1 cellular context compared by ENCODE assay signal in the genomic region with DNA sequence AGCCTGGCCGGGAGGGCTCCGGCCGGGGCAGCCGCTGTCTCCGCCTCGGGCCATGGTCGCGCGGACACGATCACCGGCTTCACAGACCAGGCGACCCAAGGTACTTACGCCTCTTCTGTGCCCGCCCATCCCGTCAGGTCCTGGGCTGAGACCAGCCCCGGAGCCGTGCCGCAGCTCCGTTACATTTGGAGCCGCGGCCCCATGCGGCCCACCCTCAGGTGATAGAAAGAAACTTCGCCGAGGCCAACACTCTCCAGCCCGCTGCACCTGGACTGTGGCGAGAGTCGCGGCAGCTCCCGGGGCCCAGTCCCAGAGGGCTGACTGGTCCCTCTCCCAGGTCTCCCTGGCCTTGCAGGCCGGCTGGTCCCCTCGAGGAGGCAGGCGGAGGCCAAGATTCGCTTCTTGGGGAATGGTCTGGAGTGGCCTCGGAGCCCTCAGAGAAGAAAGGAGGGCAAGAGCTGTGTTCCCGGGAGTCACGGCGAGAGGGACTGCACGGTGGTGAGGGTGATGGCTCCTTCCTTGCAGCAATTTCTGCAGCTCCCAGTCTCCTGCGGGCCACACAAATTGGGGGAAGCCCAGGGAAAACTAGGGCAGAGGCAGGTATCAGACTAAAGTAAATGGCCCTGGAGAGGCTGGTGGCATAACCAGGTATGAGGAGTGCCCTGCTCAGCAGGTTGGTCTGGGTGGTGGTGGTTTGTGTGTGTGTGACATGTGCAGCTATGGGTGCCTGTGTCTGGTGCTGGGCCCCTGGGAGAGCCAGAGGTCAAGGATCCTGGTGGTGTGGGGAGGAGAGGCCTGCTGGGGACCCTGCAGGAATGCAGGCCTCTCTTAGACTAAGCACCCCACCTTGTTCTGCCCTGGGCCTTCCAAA.
A peak's percentile ranks its signal among the peaks of the same experiment; 100 is the strongest.
TF ChIP-seq lines count a peak whose summit lies in the region.

No MANE protein-coding gene starts in this region.

TF ChIP-seq in HepG2, 621 proteins besides CTCF, POLR2A, EP300 and RAD21 (continued from another document and continues in another):
- TF ChIP-seq, protein P1, sequence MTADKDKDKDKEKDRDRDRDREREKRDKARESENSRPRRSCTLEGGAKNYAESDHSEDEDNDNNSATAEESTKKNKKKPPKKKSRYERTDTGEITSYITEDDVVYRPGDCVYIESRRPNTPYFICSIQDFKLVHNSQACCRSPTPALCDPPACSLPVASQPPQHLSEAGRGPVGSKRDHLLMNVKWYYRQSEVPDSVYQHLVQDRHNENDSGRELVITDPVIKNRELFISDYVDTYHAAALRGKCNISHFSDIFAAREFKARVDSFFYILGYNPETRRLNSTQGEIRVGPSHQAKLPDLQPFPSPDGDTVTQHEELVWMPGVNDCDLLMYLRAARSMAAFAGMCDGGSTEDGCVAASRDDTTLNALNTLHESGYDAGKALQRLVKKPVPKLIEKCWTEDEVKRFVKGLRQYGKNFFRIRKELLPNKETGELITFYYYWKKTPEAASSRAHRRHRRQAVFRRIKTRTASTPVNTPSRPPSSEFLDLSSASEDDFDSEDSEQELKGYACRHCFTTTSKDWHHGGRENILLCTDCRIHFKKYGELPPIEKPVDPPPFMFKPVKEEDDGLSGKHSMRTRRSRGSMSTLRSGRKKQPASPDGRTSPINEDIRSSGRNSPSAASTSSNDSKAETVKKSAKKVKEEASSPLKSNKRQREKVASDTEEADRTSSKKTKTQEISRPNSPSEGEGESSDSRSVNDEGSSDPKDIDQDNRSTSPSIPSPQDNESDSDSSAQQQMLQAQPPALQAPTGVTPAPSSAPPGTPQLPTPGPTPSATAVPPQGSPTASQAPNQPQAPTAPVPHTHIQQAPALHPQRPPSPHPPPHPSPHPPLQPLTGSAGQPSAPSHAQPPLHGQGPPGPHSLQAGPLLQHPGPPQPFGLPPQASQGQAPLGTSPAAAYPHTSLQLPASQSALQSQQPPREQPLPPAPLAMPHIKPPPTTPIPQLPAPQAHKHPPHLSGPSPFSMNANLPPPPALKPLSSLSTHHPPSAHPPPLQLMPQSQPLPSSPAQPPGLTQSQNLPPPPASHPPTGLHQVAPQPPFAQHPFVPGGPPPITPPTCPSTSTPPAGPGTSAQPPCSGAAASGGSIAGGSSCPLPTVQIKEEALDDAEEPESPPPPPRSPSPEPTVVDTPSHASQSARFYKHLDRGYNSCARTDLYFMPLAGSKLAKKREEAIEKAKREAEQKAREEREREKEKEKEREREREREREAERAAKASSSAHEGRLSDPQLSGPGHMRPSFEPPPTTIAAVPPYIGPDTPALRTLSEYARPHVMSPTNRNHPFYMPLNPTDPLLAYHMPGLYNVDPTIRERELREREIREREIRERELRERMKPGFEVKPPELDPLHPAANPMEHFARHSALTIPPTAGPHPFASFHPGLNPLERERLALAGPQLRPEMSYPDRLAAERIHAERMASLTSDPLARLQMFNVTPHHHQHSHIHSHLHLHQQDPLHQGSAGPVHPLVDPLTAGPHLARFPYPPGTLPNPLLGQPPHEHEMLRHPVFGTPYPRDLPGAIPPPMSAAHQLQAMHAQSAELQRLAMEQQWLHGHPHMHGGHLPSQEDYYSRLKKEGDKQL (CRISPR knock-in tag; IDR thresholded peaks at IDR 0.05; ENCODE audit: low read depth): 0 out of 2 replicates have a peak, but pooled peaks have one; percentile 15
- TF ChIP-seq, protein P2, sequence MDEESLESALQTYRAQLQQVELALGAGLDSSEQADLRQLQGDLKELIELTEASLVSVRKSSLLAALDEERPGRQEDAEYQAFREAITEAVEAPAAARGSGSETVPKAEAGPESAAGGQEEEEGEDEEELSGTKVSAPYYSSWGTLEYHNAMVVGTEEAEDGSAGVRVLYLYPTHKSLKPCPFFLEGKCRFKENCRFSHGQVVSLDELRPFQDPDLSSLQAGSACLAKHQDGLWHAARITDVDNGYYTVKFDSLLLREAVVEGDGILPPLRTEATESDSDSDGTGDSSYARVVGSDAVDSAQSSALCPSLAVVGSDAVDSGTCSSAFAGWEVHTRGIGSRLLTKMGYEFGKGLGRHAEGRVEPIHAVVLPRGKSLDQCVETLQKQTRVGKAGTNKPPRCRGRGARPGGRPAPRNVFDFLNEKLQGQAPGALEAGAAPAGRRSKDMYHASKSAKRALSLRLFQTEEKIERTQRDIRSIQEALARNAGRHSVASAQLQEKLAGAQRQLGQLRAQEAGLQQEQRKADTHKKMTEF (CRISPR knock-in tag; IDR thresholded peaks at IDR 0.05): no peak
- TF ChIP-seq ZNF556 (CRISPR knock-in tag; IDR thresholded peaks at IDR 0.05; ENCODE audit: borderline replicate concordance): 0 out of 2 replicates have a peak, but pooled peaks have one; percentile 11
- TF ChIP-seq NFATC3 (CRISPR knock-in tag; IDR thresholded peaks at IDR 0.05): no peak
- TF ChIP-seq, protein P3, sequence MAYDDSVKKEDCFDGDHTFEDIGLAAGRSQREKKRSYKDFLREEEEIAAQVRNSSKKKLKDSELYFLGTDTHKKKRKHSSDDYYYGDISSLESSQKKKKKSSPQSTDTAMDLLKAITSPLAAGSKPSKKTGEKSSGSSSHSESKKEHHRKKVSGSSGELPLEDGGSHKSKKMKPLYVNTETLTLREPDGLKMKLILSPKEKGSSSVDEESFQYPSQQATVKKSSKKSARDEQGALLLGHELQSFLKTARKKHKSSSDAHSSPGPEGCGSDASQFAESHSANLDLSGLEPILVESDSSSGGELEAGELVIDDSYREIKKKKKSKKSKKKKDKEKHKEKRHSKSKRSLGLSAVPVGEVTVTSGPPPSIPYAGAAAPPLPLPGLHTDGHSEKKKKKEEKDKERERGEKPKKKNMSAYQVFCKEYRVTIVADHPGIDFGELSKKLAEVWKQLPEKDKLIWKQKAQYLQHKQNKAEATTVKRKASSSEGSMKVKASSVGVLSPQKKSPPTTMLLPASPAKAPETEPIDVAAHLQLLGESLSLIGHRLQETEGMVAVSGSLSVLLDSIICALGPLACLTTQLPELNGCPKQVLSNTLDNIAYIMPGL (CRISPR knock-in tag; IDR thresholded peaks at IDR 0.05; ENCODE audit: borderline replicate concordance in 1 of 2, low read depth in 1 of 2): peak; percentile 58 to 72; a peak in 2 of 4 replicates
- no peak for TF ChIP-seq FOXK2 (IDR thresholded peaks at IDR 0.05)
- TF ChIP-seq RBM22 (optimal IDR thresholded peaks at IDR 0.05; ENCODE audit: low read length): no peak
- peak; percentile 49; the same call in 1 of the 2 replicates for TF ChIP-seq PAX8 (CRISPR knock-in tag; IDR thresholded peaks at IDR 0.05; ENCODE audit: borderline replicate concordance)
- no peak for TF ChIP-seq TMF1 (CRISPR knock-in tag; IDR thresholded peaks at IDR 0.05; ENCODE audit: low read depth)
- no peak for TF ChIP-seq SUZ12 (IDR thresholded peaks at IDR 0.05; ENCODE audit: low read depth, low read length)
- TF ChIP-seq ZNF549 (CRISPR knock-in tag; IDR thresholded peaks at IDR 0.05): no peak
- no peak for TF ChIP-seq SP2 (CRISPR knock-in tag; IDR thresholded peaks at IDR 0.05)
- no peak for TF ChIP-seq SP5 (CRISPR knock-in tag; IDR thresholded peaks at IDR 0.05; ENCODE audit: borderline replicate concordance, low read depth)
- peak; percentile 17; the same call in 1 of the 2 replicates for TF ChIP-seq REPIN1 (CRISPR knock-in tag; IDR thresholded peaks at IDR 0.05; ENCODE audit: borderline replicate concordance, low read depth)
- 0 out of 2 replicates have a peak, but pooled peaks have one; percentile 32 for TF ChIP-seq IRX3 (CRISPR knock-in tag; IDR thresholded peaks at IDR 0.05; ENCODE audit: borderline replicate concordance, low read depth)
- TF ChIP-seq ZNF775 (CRISPR knock-in tag; IDR thresholded peaks at IDR 0.05; ENCODE audit: borderline replicate concordance): no peak
- TF ChIP-seq NONO (IDR thresholded peaks at IDR 0.05): no peak
- TF ChIP-seq NONO (CRISPR knock-in tag; conservative IDR thresholded peaks at IDR 0.05): peak; percentile 55; the same call in 1 of the 2 replicates
- no peak for TF ChIP-seq SOX5 (CRISPR knock-in tag; IDR thresholded peaks at IDR 0.05; ENCODE audit: borderline replicate concordance)
- TF ChIP-seq, protein P4, sequence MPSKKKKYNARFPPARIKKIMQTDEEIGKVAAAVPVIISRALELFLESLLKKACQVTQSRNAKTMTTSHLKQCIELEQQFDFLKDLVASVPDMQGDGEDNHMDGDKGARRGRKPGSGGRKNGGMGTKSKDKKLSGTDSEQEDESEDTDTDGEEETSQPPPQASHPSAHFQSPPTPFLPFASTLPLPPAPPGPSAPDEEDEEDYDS (CRISPR knock-in tag; IDR thresholded peaks at IDR 0.05): no peak
- TF ChIP-seq, protein P5, sequence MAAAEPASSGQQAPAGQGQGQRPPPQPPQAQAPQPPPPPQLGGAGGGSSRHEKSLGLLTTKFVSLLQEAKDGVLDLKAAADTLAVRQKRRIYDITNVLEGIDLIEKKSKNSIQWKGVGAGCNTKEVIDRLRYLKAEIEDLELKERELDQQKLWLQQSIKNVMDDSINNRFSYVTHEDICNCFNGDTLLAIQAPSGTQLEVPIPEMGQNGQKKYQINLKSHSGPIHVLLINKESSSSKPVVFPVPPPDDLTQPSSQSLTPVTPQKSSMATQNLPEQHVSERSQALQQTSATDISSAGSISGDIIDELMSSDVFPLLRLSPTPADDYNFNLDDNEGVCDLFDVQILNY (CRISPR knock-in tag; conservative IDR thresholded peaks at IDR 0.05): no peak
- TF ChIP-seq, protein P6, sequence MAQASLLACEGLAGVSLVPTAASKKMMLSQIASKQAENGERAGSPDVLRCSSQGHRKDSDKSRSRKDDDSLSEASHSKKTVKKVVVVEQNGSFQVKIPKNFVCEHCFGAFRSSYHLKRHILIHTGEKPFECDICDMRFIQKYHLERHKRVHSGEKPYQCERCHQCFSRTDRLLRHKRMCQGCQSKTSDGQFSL (CRISPR knock-in tag; IDR thresholded peaks at IDR 0.05): no peak
- no peak for TF ChIP-seq ZNF335 (CRISPR knock-in tag; IDR thresholded peaks at IDR 0.05)
- TF ChIP-seq ESRRA (CRISPR knock-in tag; IDR thresholded peaks at IDR 0.05; ENCODE audit: low read depth): 0 out of 2 replicates have a peak, but pooled peaks have one; percentile 34
- TF ChIP-seq, protein P7, sequence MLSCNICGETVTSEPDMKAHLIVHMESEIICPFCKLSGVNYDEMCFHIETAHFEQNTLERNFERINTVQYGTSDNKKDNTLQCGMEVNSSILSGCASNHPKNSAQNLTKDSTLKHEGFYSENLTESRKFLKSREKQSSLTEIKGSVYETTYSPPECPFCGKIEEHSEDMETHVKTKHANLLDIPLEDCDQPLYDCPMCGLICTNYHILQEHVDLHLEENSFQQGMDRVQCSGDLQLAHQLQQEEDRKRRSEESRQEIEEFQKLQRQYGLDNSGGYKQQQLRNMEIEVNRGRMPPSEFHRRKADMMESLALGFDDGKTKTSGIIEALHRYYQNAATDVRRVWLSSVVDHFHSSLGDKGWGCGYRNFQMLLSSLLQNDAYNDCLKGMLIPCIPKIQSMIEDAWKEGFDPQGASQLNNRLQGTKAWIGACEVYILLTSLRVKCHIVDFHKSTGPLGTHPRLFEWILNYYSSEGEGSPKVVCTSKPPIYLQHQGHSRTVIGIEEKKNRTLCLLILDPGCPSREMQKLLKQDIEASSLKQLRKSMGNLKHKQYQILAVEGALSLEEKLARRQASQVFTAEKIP (CRISPR knock-in tag; IDR thresholded peaks at IDR 0.05; ENCODE audit: borderline replicate concordance): no peak
- 0 out of 2 replicates have a peak, but pooled peaks have one; percentile 25 for TF ChIP-seq ZNF317 (CRISPR knock-in tag; IDR thresholded peaks at IDR 0.05)
- TF ChIP-seq ZIK1 (CRISPR knock-in tag; IDR thresholded peaks at IDR 0.05; ENCODE audit: borderline replicate concordance, low read depth): 0 out of 2 replicates have a peak, but pooled peaks have one; percentile 67
- no peak for TF ChIP-seq NFKB2 (CRISPR knock-in tag; IDR thresholded peaks at IDR 0.05; ENCODE audit: borderline replicate concordance)
- no peak for TF ChIP-seq ZNF839 (CRISPR knock-in tag; IDR thresholded peaks at IDR 0.05; ENCODE audit: borderline replicate concordance)
- TF ChIP-seq, protein P8, sequence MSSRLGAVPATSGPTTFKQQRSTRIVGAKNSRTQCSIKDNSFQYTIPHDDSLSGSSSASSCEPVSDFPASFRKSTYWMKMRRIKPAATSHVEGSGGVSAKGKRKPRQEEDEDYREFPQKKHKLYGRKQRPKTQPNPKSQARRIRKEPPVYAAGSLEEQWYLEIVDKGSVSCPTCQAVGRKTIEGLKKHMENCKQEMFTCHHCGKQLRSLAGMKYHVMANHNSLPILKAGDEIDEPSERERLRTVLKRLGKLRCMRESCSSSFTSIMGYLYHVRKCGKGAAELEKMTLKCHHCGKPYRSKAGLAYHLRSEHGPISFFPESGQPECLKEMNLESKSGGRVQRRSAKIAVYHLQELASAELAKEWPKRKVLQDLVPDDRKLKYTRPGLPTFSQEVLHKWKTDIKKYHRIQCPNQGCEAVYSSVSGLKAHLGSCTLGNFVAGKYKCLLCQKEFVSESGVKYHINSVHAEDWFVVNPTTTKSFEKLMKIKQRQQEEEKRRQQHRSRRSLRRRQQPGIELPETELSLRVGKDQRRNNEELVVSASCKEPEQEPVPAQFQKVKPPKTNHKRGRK (CRISPR knock-in tag; IDR thresholded peaks at IDR 0.05): no peak
- TF ChIP-seq ZNF790 (CRISPR knock-in tag; IDR thresholded peaks at IDR 0.05; ENCODE audit: borderline replicate concordance): no peak
- no peak for TF ChIP-seq ZNF713 (CRISPR knock-in tag; IDR thresholded peaks at IDR 0.05)
- no peak for TF ChIP-seq STAT5B (CRISPR knock-in tag; IDR thresholded peaks at IDR 0.05)
- TF ChIP-seq POLR2AphosphoS5 (IDR thresholded peaks at IDR 0.05; ENCODE audit: low read depth, low read length): no peak
- no peak for TF ChIP-seq HMG20A (CRISPR knock-in tag; IDR thresholded peaks at IDR 0.05; ENCODE audit: borderline replicate concordance)
- no peak for TF ChIP-seq ZNF207 (IDR thresholded peaks at IDR 0.05; ENCODE audit: borderline replicate concordance)
- no peak for TF ChIP-seq ADNP (CRISPR knock-in tag; IDR thresholded peaks at IDR 0.05)
- TF ChIP-seq, protein P9, sequence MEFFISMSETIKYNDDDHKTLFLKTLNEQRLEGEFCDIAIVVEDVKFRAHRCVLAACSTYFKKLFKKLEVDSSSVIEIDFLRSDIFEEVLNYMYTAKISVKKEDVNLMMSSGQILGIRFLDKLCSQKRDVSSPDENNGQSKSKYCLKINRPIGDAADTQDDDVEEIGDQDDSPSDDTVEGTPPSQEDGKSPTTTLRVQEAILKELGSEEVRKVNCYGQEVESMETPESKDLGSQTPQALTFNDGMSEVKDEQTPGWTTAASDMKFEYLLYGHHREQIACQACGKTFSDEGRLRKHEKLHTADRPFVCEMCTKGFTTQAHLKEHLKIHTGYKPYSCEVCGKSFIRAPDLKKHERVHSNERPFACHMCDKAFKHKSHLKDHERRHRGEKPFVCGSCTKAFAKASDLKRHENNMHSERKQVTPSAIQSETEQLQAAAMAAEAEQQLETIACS (CRISPR knock-in tag; IDR thresholded peaks at IDR 0.05): peak; percentile 51; the same call in 1 of the 2 replicates
- TF ChIP-seq, protein P10, sequence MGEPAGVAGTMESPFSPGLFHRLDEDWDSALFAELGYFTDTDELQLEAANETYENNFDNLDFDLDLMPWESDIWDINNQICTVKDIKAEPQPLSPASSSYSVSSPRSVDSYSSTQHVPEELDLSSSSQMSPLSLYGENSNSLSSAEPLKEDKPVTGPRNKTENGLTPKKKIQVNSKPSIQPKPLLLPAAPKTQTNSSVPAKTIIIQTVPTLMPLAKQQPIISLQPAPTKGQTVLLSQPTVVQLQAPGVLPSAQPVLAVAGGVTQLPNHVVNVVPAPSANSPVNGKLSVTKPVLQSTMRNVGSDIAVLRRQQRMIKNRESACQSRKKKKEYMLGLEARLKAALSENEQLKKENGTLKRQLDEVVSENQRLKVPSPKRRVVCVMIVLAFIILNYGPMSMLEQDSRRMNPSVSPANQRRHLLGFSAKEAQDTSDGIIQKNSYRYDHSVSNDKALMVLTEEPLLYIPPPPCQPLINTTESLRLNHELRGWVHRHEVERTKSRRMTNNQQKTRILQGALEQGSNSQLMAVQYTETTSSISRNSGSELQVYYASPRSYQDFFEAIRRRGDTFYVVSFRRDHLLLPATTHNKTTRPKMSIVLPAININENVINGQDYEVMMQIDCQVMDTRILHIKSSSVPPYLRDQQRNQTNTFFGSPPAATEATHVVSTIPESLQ (CRISPR knock-in tag; conservative IDR thresholded peaks at IDR 0.05): no peak
- no peak for TF ChIP-seq JUND (CRISPR knock-in tag; IDR thresholded peaks at IDR 0.05)
- no peak for TF ChIP-seq ISX (CRISPR knock-in tag; conservative IDR thresholded peaks at IDR 0.05)
- no peak for TF ChIP-seq CENPX (CRISPR knock-in tag; IDR thresholded peaks at IDR 0.05)
